Comparison of ENCODE assay signal across 1 cellular context in genomic region chr2:170712653-170713279, GRCh38.
TF ChIP-seq lines count a peak whose summit lies in the region.

No MANE protein-coding gene starts in this region.

TF ChIP-seq in HepG2, 621 proteins besides CTCF, POLR2A, EP300 and RAD21 (continued from another document and continues in another):
- TF ChIP-seq, protein P1, sequence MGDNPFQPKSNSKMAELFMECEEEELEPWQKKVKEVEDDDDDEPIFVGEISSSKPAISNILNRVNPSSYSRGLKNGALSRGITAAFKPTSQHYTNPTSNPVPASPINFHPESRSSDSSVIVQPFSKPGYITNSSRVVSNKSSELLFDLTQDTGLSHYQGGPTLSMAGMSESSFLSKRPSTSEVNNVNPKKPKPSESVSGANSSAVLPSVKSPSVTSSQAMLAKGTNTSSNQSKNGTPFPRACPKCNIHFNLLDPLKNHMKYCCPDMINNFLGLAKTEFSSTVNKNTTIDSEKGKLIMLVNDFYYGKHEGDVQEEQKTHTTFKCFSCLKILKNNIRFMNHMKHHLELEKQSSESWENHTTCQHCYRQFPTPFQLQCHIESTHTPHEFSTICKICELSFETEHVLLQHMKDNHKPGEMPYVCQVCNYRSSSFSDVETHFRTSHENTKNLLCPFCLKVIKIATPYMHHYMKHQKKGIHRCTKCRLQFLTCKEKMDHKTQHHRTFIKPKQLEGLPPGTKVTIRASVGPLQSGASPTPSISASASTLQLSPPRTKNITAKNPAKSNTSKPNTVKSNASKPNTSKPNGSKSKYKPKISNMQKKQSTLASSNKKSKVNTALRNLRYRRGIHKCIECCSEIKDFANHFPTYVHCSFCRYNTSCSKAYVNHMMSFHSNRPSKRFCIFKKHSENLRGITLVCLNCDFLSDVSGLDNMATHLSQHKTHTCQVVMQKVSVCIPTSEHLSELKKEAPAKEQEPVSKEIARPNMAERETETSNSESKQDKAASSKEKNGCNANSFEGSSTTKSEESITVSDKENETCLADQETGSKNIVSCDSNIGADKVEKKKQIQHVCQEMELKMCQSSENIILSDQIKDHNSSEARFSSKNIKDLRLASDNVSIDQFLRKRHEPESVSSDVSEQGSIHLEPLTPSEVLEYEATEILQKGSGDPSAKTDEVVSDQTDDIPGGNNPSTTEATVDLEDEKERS (CRISPR knock-in tag; IDR thresholded peaks at IDR 0.05) = no peak; the same call in 1 of the 2 replicates
- TF ChIP-seq ZBTB20 (CRISPR knock-in tag; IDR thresholded peaks at IDR 0.05; ENCODE audit: borderline replicate concordance, low read depth) (no peak), NCOA5 (CRISPR knock-in tag; IDR thresholded peaks at IDR 0.05) (0 out of 2 replicates have a peak, but pooled peaks have one; percentile 11), ASH2L (IDR thresholded peaks at IDR 0.05; ENCODE audit: insufficient read length, low read depth, low read length) (no peak), ZNF17 (CRISPR knock-in tag; IDR thresholded peaks at IDR 0.05) (no peak), SCMH1 (CRISPR knock-in tag; IDR thresholded peaks at IDR 0.05; ENCODE audit: borderline replicate concordance) (no peak), BCL6 (CRISPR knock-in tag; IDR thresholded peaks at IDR 0.05) (peak; percentile 35; the same call in 1 of the 2 replicates), PHF21A (CRISPR knock-in tag; IDR thresholded peaks at IDR 0.05) (no peak), ELF3 (CRISPR knock-in tag; IDR thresholded peaks at IDR 0.05) (peak; percentile 7; the same call in 1 of the 2 replicates), SRSF9 (IDR thresholded peaks at IDR 0.05; ENCODE audit: borderline replicate concordance, insufficient read depth, low read depth, low read length, poor library complexity, severe bottlenecking) (no peak), ZSCAN12 (CRISPR knock-in tag; IDR thresholded peaks at IDR 0.05) (no peak), U2AF1 (optimal IDR thresholded peaks at IDR 0.05; ENCODE audit: low read depth, low read length) (peak; percentile 41), FOXP1 (IDR thresholded peaks at IDR 0.05) (no peak), FOXP1 (CRISPR knock-in tag; IDR thresholded peaks at IDR 0.05) (no peak), TCF7L2 (IDR thresholded peaks at IDR 0.05; ENCODE audit: low read depth, low read length) (no peak), ZNF160 (CRISPR knock-in tag; IDR thresholded peaks at IDR 0.05) (no peak), STAG1 (CRISPR knock-in tag; IDR thresholded peaks at IDR 0.05) (no peak), PTBP1 (IDR thresholded peaks at IDR 0.05; ENCODE audit: low read depth, low read length, poor library complexity, severe bottlenecking) (no peak), NONO (IDR thresholded peaks at IDR 0.05) (no peak), NONO (CRISPR knock-in tag; conservative IDR thresholded peaks at IDR 0.05) (no peak), JUN (CRISPR knock-in tag; IDR thresholded peaks at IDR 0.05) (no peak), ATF3 (CRISPR knock-in tag; IDR thresholded peaks at IDR 0.05) (no peak), ZC3H13 (CRISPR knock-in tag; IDR thresholded peaks at IDR 0.05) (peak; percentile 49; the same call in 1 of the 2 replicates), ATF7 (IDR thresholded peaks at IDR 0.05) (no peak), ATF7 (CRISPR knock-in tag; IDR thresholded peaks at IDR 0.05) (no peak), ZNF501 (CRISPR knock-in tag; IDR thresholded peaks at IDR 0.05) (peak; percentile 10; the same call in 1 of the 2 replicates), TOE1 (CRISPR knock-in tag; IDR thresholded peaks at IDR 0.05) (no peak), ZNF580 (CRISPR knock-in tag; IDR thresholded peaks at IDR 0.05; ENCODE audit: borderline replicate concordance, low read depth) (0 out of 2 replicates have a peak, but pooled peaks have one; percentile 6), ZNF703 (CRISPR knock-in tag; IDR thresholded peaks at IDR 0.05; ENCODE audit: borderline replicate concordance) (no peak), ZUFSP (CRISPR knock-in tag; IDR thresholded peaks at IDR 0.05; ENCODE audit: borderline replicate concordance) (no peak), JUNB (CRISPR knock-in tag; IDR thresholded peaks at IDR 0.05; ENCODE audit: borderline replicate concordance) (no peak), SRY (CRISPR knock-in tag; IDR thresholded peaks at IDR 0.05) (no peak), ETV5 (CRISPR knock-in tag; IDR thresholded peaks at IDR 0.05; ENCODE audit: borderline replicate concordance) (no peak), SMAD9 (CRISPR knock-in tag; IDR thresholded peaks at IDR 0.05) (no peak), ZNF75D (CRISPR knock-in tag; IDR thresholded peaks at IDR 0.05; ENCODE audit: borderline replicate concordance) (no peak), FLYWCH1 (CRISPR knock-in tag; IDR thresholded peaks at IDR 0.05) (no peak), DMAP1 (CRISPR knock-in tag; IDR thresholded peaks at IDR 0.05) (no peak), ZNF33B (CRISPR knock-in tag; IDR thresholded peaks at IDR 0.05) (0 out of 2 replicates have a peak, but pooled peaks have one; percentile 10), ELF1 (CRISPR knock-in tag; IDR thresholded peaks at IDR 0.05) (no peak), DRAP1 (CRISPR knock-in tag; IDR thresholded peaks at IDR 0.05) (no peak), TRIM22 (IDR thresholded peaks at IDR 0.05) (no peak), NFYB (CRISPR knock-in tag; IDR thresholded peaks at IDR 0.05) (no peak), SMARCE1 (IDR thresholded peaks at IDR 0.05; ENCODE audit: borderline replicate concordance) (no peak), U2AF2 (IDR thresholded peaks at IDR 0.05; ENCODE audit: low read depth, low read length) (no peak), IRX3 (CRISPR knock-in tag; IDR thresholded peaks at IDR 0.05; ENCODE audit: borderline replicate concordance, low read depth) (no peak), CHD2 (IDR thresholded peaks at IDR 0.05; ENCODE audit: low read depth, low read length) (no peak), KMT2A (CRISPR knock-in tag; IDR thresholded peaks at IDR 0.05) (peak; percentile 14; the same call in 1 of the 2 replicates), DNMT1 (CRISPR knock-in tag; IDR thresholded peaks at IDR 0.05) (no peak), MAFF (IDR thresholded peaks at IDR 0.05; ENCODE audit: low read depth, low read length) (no peak), MYNN (CRISPR knock-in tag; IDR thresholded peaks at IDR 0.05; ENCODE audit: low read depth) (no peak), KLF12 (CRISPR knock-in tag; IDR thresholded peaks at IDR 0.05; ENCODE audit: borderline replicate concordance) (no peak), ZNF773 (CRISPR knock-in tag; IDR thresholded peaks at IDR 0.05; ENCODE audit: borderline replicate concordance) (0 out of 2 replicates have a peak, but pooled peaks have one; percentile 12), ZNF468 (CRISPR knock-in tag; IDR thresholded peaks at IDR 0.05) (no peak), PHF5A (CRISPR knock-in tag; IDR thresholded peaks at IDR 0.05; ENCODE audit: low read depth, unreplicated experiment) (no peak), SIX1 (CRISPR knock-in tag; IDR thresholded peaks at IDR 0.05; ENCODE audit: borderline replicate concordance) (no peak), ARNT2 (CRISPR knock-in tag; IDR thresholded peaks at IDR 0.05; ENCODE audit: low read depth) (0 out of 2 replicates have a peak, but pooled peaks have one; percentile 6), ERF (CRISPR knock-in tag; IDR thresholded peaks at IDR 0.05) (no peak), ZNF530 (CRISPR knock-in tag; IDR thresholded peaks at IDR 0.05; ENCODE audit: low read depth) (no peak), FOXA3 (CRISPR knock-in tag; IDR thresholded peaks at IDR 0.05) (no peak)
- TF ChIP-seq, protein P2, sequence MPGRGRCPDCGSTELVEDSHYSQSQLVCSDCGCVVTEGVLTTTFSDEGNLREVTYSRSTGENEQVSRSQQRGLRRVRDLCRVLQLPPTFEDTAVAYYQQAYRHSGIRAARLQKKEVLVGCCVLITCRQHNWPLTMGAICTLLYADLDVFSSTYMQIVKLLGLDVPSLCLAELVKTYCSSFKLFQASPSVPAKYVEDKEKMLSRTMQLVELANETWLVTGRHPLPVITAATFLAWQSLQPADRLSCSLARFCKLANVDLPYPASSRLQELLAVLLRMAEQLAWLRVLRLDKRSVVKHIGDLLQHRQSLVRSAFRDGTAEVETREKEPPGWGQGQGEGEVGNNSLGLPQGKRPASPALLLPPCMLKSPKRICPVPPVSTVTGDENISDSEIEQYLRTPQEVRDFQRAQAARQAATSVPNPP (CRISPR knock-in tag; IDR thresholded peaks at IDR 0.05) = no peak
- TF ChIP-seq, protein P3, sequence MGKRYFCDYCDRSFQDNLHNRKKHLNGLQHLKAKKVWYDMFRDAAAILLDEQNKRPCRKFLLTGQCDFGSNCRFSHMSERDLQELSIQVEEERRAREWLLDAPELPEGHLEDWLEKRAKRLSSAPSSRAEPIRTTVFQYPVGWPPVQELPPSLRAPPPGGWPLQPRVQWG (CRISPR knock-in tag; IDR thresholded peaks at IDR 0.05; ENCODE audit: borderline replicate concordance, low read depth) = no peak
- TF ChIP-seq, protein P4, sequence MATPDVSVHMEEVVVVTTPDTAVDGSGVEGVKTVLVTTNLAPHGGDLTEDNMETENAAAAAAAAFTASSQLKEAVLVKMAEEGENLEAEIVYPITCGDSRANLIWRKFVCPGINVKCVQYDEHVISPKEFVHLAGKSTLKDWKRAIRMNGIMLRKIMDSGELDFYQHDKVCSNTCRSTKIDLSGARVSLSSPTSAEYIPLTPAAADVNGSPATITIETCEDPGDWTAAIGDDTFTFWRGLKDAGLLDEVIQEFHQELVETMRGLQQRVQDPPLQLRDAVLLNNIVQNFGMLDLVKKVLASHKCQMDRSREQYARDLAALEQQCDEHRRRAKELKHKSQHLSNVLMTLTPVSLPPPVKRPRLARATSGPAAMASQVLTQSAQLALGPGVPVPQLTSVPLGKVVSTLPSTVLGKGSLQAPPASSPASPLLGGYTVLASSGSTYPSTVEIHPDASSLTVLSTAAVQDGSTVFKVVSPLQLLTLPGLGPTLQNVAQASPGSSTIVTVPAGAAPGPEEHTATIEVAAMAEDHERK (CRISPR knock-in tag; IDR thresholded peaks at IDR 0.05; ENCODE audit: low read depth) = no peak
- TF ChIP-seq, protein P5, sequence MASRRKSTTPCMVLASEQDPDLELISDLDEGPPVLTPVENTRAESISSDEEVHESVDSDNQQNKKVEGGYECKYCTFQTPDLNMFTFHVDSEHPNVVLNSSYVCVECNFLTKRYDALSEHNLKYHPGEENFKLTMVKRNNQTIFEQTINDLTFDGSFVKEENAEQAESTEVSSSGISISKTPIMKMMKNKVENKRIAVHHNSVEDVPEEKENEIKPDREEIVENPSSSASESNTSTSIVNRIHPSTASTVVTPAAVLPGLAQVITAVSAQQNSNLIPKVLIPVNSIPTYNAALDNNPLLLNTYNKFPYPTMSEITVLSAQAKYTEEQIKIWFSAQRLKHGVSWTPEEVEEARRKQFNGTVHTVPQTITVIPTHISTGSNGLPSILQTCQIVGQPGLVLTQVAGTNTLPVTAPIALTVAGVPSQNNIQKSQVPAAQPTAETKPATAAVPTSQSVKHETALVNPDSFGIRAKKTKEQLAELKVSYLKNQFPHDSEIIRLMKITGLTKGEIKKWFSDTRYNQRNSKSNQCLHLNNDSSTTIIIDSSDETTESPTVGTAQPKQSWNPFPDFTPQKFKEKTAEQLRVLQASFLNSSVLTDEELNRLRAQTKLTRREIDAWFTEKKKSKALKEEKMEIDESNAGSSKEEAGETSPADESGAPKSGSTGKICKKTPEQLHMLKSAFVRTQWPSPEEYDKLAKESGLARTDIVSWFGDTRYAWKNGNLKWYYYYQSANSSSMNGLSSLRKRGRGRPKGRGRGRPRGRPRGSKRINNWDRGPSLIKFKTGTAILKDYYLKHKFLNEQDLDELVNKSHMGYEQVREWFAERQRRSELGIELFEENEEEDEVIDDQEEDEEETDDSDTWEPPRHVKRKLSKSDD (CRISPR knock-in tag; IDR thresholded peaks at IDR 0.05; ENCODE audit: low read depth) = no peak
- TF ChIP-seq, protein P6, sequence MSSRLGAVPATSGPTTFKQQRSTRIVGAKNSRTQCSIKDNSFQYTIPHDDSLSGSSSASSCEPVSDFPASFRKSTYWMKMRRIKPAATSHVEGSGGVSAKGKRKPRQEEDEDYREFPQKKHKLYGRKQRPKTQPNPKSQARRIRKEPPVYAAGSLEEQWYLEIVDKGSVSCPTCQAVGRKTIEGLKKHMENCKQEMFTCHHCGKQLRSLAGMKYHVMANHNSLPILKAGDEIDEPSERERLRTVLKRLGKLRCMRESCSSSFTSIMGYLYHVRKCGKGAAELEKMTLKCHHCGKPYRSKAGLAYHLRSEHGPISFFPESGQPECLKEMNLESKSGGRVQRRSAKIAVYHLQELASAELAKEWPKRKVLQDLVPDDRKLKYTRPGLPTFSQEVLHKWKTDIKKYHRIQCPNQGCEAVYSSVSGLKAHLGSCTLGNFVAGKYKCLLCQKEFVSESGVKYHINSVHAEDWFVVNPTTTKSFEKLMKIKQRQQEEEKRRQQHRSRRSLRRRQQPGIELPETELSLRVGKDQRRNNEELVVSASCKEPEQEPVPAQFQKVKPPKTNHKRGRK (CRISPR knock-in tag; IDR thresholded peaks at IDR 0.05) = no peak
